In the genomic region with DNA sequence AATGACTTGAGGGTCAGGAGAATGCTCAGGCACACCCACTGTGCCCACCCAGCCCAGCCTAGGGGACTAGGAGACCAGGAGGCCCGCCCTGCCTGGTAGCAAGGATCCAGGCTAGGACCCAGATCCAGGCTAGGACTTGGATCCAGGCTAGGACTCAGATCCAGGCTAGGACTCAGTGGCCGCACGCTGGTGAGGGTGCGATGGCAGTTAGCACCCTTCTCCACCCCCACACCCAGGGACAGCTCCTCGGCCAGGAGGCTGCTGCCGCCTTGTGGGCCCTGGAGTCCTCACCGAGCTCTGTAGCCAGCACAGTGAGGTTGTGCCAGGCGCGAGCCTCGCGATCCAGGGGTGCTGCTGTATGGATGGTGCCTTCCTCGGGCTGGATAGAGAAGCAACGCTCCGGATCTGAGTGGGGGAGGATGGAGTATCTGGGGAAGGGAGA, we compare ENCODE assay signal across 12 cellular contexts. TPM values are rescaled to one million over a fixed set of nuclear protein-coding genes. Genes with fewer than 3 reads are reported as not detected.
DNase-seq lines count a peak whose midpoint lies in the region; ATAC-seq, FAIRE-seq and TF ChIP-seq lines count a peak whose summit lies in the region.
"Had no signal": no experiment of that assay in that cellular context is flagged by ENCODE, and none has a peak within 500 bp of the region (broad histone marks: within the 10 kb centered on the region; RNA-seq: fewer than 3 reads in every experiment).

No MANE protein-coding gene starts in this region.

- H3K79me2 ChIP-seq in OCI-LY3 (ENCODE audit: low read length) = no peaks in the 10 kb centered on the region

- H3K4me1 ChIP-seq in A549 (peaks cover 15% of the 10 kb centered on the region), OCI-LY3 (ENCODE audit: low read length) (peaks cover 15% of the 10 kb centered on the region), foreskin keratinocyte (no peaks in the 10 kb centered on the region)

- H2AFZ ChIP-seq in OCI-LY3 (ENCODE audit: low read depth, low read length) = no peak overlapping the region
- H2AFZ ChIP-seq: GM23248, PC-9 had no signal

- ATAC-seq in A549 = peak in 1 of 2 experiments; percentile 39; a peak in 3 of 6 replicates
- peak; percentile 27 for ATAC-seq in foreskin keratinocyte
- ATAC-seq in HG02885 (IDR thresholded peaks at IDR 0.05; ENCODE audit: poor library complexity, unreplicated experiment) = no peak

- no peaks in the 10 kb centered on the region for H3K36me3 ChIP-seq in OCI-LY3 (replicated peaks; ENCODE audit: low read depth, low read length)

- no peak overlapping the region for H3K9ac ChIP-seq in OCI-LY3 (ENCODE audit: low read length)
- H3K9ac ChIP-seq: GM23248 had no signal

- H3K27ac ChIP-seq in A549 (no peak overlapping the region), OCI-LY3 (ENCODE audit: low read length) (no peak overlapping the region), foreskin keratinocyte (no peak overlapping the region)
- H3K27ac ChIP-seq: GM23248, PC-9 had no signal

- DNase-seq in A549 (ENCODE audit: low read depth in 1 of 2, low spot score in 1 of 2) (peak in 1 of 2 experiments; percentile 48), foreskin keratinocyte (no peak)
- DNase-seq in effector CD8-positive, alpha-beta T cell (lab: John Stamatoyannopoulos, UW) = no peak
- no peak for DNase-seq in central memory CD4-positive, alpha-beta T cell
- DNase-seq: caudate nucleus, foreskin melanocyte, GM23248, KG1, PC-9, retina had no signal

- peaks cover 7% of the 10 kb centered on the region; the same call in 1 of the 2 replicates for H3K27me3 ChIP-seq in OCI-LY3 (ENCODE audit: low read depth, low read length)
- H3K27me3 ChIP-seq in foreskin keratinocyte = no peaks in the 10 kb centered on the region

- WGBS in A549 (ENCODE audit: missing lambda C conversion rate) = 79% methylated on average over 8 of the region's 14 CpGs

- CTCF ChIA-PET in A549 (lab: Yijun Ruan, JAX) = interaction anchor here (0.9 to 33.8 kb wide), 6 partner anchors 9 to 122 kb away, joined by 3 to 1206 read pairs (median 8); partner anchors contain the start of gene AJUBA

- TF ChIP-seq RAD21 in A549 (conservative IDR thresholded peaks at IDR 0.05 in 1 of 2, IDR thresholded peaks at IDR 0.05 in 1 of 2) = peak in 1 of 2 experiments; percentile 56; a peak in 3 of 5 replicates

- H3K4me2 ChIP-seq in A549 (no peak overlapping the region), OCI-LY3 (ENCODE audit: low read length) (no peak overlapping the region)
- H3K4me2 ChIP-seq: PC-9 had no signal

- H4K20me1 ChIP-seq in OCI-LY3 (ENCODE audit: insufficient read depth, low read length) = no peaks in the 10 kb centered on the region

- no peak for FAIRE-seq in A549 (lab: Jason Lieb, UNC)

- H3K4me3 ChIP-seq in A549 = no peak overlapping the region
- H3K4me3 ChIP-seq in OCI-LY3 (ENCODE audit: low read length) = no peak overlapping the region
- H3K4me3 ChIP-seq: GM23248, PC-9 had no signal

- no peaks in the 10 kb centered on the region for H3K9me3 ChIP-seq in A549
- H3K9me3 ChIP-seq in OCI-LY3 (ENCODE audit: insufficient read depth, low read length) = no peaks in the 10 kb centered on the region

- TF ChIP-seq CTCF in A549 (IDR thresholded peaks at IDR 0.05) = no peak
- TF ChIP-seq CTCF in OCI-LY3 (IDR thresholded peaks at IDR 0.05; ENCODE audit: low read depth, low read length) = peak; percentile 14; the same call in 1 of the 2 replicates
- TF ChIP-seq CTCF in foreskin keratinocyte (conservative IDR thresholded peaks at IDR 0.05) = peak; percentile 64

- POLR2A ChIA-PET in A549 (lab: Yijun Ruan, JAX) = no interaction called here

- no peak for TF ChIP-seq POLR2A in A549 (IDR thresholded peaks at IDR 0.05; ENCODE audit: low read length)

- TF ChIP-seq EP300 in A549 (IDR thresholded peaks at IDR 0.05) = no peak

TF ChIP-seq in A549, 52 proteins besides CTCF, POLR2A, EP300 and RAD21:
- TF ChIP-seq CHD2 (IDR thresholded peaks at IDR 0.05; ENCODE audit: low read length, partially characterized antibody) (no peak), SMC3 (IDR thresholded peaks at IDR 0.05) (0 out of 3 replicates have a peak, but pooled peaks have one; percentile 26)

RNA-seq across cellular contexts. Expression of gene CDH24, which starts 5.1 kb away (rescaled TPM):
- 4.8 and 4.9 TPM in 2 replicates for polyA plus RNA-seq in A549 (2011; rRNA removed)
- polyA plus RNA-seq in A549 (2012; cell fraction: cytosol; rRNA removed) = 13.4 and 15.7 TPM in 2 replicates
- 158 and 162 TPM in 2 replicates for polyA plus RNA-seq in A549 (2012; cell fraction: nucleus; rRNA removed)
- 5.0 to 5.3 TPM (median 5.1 TPM) in 3 replicates for polyA plus RNA-seq in A549 (2017; fragmentation: RNase III; extraction: RNeasy Plus Mini Kit Qiagen cat#74134 plus additional on column Dnase treatment)
- 3.9 and 8.1 TPM in 2 replicates for polyA minus RNA-seq in A549 (2011; rRNA and poly(A)+ RNA removed)
- 7.1 and 8.5 TPM in 2 replicates for total RNA-seq in foreskin keratinocyte
- polyA plus RNA-seq in foreskin keratinocyte = 7.6 and 10.3 TPM in 2 replicates

RNA-seq across cellular contexts. Expression of gene PSMB11, which starts 10.2 kb away (rescaled TPM):
- polyA plus RNA-seq in A549 (2011; rRNA removed) = not detected in 2 replicates
- polyA plus RNA-seq in A549 (2012; cell fraction: cytosol; rRNA removed) = not detected in 2 replicates
- polyA plus RNA-seq in A549 (2012; cell fraction: nucleus; rRNA removed) = not detected in 2 replicates
- not detected in 3 replicates for polyA plus RNA-seq in A549 (2017; fragmentation: RNase III; extraction: RNeasy Plus Mini Kit Qiagen cat#74134 plus additional on column Dnase treatment)
- polyA minus RNA-seq in A549 (2011; rRNA and poly(A)+ RNA removed) = not detected in 2 replicates
- not detected in 2 replicates for total RNA-seq in foreskin keratinocyte
- polyA plus RNA-seq in foreskin keratinocyte = not detected in 2 replicates
- total RNA-seq: GM23248, PC-9 had no signal
- polyA plus RNA-seq: GM23248 had no signal

RNA-seq across cellular contexts. Expression of gene PSMB5, which starts 17.5 kb away (rescaled TPM):
- polyA plus RNA-seq in A549 (2011; rRNA removed) (283 and 337 TPM in 2 replicates), A549 (2017; fragmentation: RNase III; extraction: RNeasy Plus Mini Kit Qiagen cat#74134 plus additional on column Dnase treatment) (352 to 365 TPM (median 363 TPM) in 3 replicates), foreskin keratinocyte (262 and 290 TPM in 2 replicates)
- 501 and 506 TPM in 2 replicates for polyA plus RNA-seq in A549 (2012; cell fraction: cytosol; rRNA removed)
- polyA plus RNA-seq in A549 (2012; cell fraction: nucleus; rRNA removed) = 330 and 348 TPM in 2 replicates
- polyA minus RNA-seq in A549 (2011; rRNA and poly(A)+ RNA removed) = 282 and 294 TPM in 2 replicates
- 184 and 230 TPM in 2 replicates for total RNA-seq in foreskin keratinocyte

RNA-seq across cellular contexts. Expression of gene C14orf93, which starts 42.3 kb away (rescaled TPM):
- polyA plus RNA-seq in A549 (2011; rRNA removed) (9.7 and 10.1 TPM in 2 replicates), A549 (2017; fragmentation: RNase III; extraction: RNeasy Plus Mini Kit Qiagen cat#74134 plus additional on column Dnase treatment) (5.6 to 6.8 TPM (median 5.7 TPM) in 3 replicates), foreskin keratinocyte (6.2 and 7.6 TPM in 2 replicates)
- 7.8 and 8.4 TPM in 2 replicates for polyA plus RNA-seq in A549 (2012; cell fraction: cytosol; rRNA removed)
- polyA plus RNA-seq in A549 (2012; cell fraction: nucleus; rRNA removed) = 18.6 and 22.8 TPM in 2 replicates
- 16.3 and 18.8 TPM in 2 replicates for polyA minus RNA-seq in A549 (2011; rRNA and poly(A)+ RNA removed)
- 7.9 and 9.2 TPM in 2 replicates for total RNA-seq in foreskin keratinocyte

RNA-seq across cellular contexts. Expression of gene ACIN1, which starts 42.7 kb away (rescaled TPM):
- 126 and 140 TPM in 2 replicates for polyA plus RNA-seq in A549 (2011; rRNA removed)
- polyA plus RNA-seq in A549 (2012; cell fraction: cytosol; rRNA removed) = 82.3 and 85.6 TPM in 2 replicates
- 244 and 317 TPM in 2 replicates for polyA plus RNA-seq in A549 (2012; cell fraction: nucleus; rRNA removed)
- 144 to 150 TPM (median 147 TPM) in 3 replicates for polyA plus RNA-seq in A549 (2017; fragmentation: RNase III; extraction: RNeasy Plus Mini Kit Qiagen cat#74134 plus additional on column Dnase treatment)
- polyA minus RNA-seq in A549 (2011; rRNA and poly(A)+ RNA removed) = 106 and 121 TPM in 2 replicates
- 101 and 112 TPM in 2 replicates for total RNA-seq in foreskin keratinocyte
- 74.5 and 82.6 TPM in 2 replicates for polyA plus RNA-seq in foreskin keratinocyte
